Comparison of ENCODE assay signal across 24 cellular contexts in genomic region chr6:42385339-42385738, GRCh38.
"Had no signal": no experiment of that assay in that cellular context is flagged by ENCODE, and none has a peak within 500 bp of the region (broad histone marks: within the 10 kb centered on the region; RNA-seq: fewer than 3 reads in every experiment).

No MANE protein-coding gene starts in this region.

- H3K9me3 Mint-ChIP-seq: activated CD8-positive, alpha-beta T cell treated with anti-CD3 and anti-CD28 coated beads for 36 hours; activated naive CD4-positive, alpha-beta T cell treated with anti-CD3 and anti-CD28 coated beads, Interleukin-2, amount 50 U/mL, for 24 hours; activated naive CD8-positive, alpha-beta T cell treated with anti-CD3 and anti-CD28 coated beads, Interleukin-2, amount 50 U/mL, for 24 hours; activated T-helper 17 cell treated with anti-CD3 and anti-CD28 coated beads, Interleukin-2, amount 50 U/mL, for 72 hours; stimulated activated naive CD8-positive, alpha-beta T cell treated with anti-CD3 and anti-CD28 coated beads, Interleukin-15, Interleukin-2, amounts not matched to agents 100 ng/mL and 50 ng/mL, for 24 hours; type B pancreatic cell had no signal

- H3K4me3 ChIP-seq: breast epithelium, gastroesophageal sphincter, right lobe of liver, vagina had no signal

- H3K4me3 Mint-ChIP-seq: activated CD8-positive, alpha-beta T cell treated with anti-CD3 and anti-CD28 coated beads for 36 hours; activated naive CD8-positive, alpha-beta T cell treated with anti-CD3 and anti-CD28 coated beads, Interleukin-2, amount 50 U/mL, for 24 hours; stimulated activated naive CD8-positive, alpha-beta T cell treated with anti-CD3 and anti-CD28 coated beads, Interleukin-15, Interleukin-2, amounts not matched to agents 100 ng/mL and 50 ng/mL, for 24 hours; type B pancreatic cell had no signal

- H3K9me3 ChIP-seq: breast epithelium, gastroesophageal sphincter, right lobe of liver, vagina had no signal

- ATAC-seq: activated CD8-positive, alpha-beta T cell treated with anti-CD3 and anti-CD28 coated beads for 36 hours; activated naive CD8-positive, alpha-beta T cell treated with anti-CD3 and anti-CD28 coated beads, Interleukin-2, amount 50 U/mL, for 24 hours; activated T-helper 17 cell treated with anti-CD3 and anti-CD28 coated beads, Interleukin-2, amount 50 U/mL, for 72 hours; gastroesophageal sphincter; left colon; right lobe of liver had no signal

- H3K27ac ChIP-seq: breast epithelium, gastroesophageal sphincter, right lobe of liver, vagina, VCaP had no signal

- H3K27ac Mint-ChIP-seq: activated CD8-positive, alpha-beta T cell treated with anti-CD3 and anti-CD28 coated beads for 36 hours; activated naive CD8-positive, alpha-beta T cell treated with anti-CD3 and anti-CD28 coated beads, Interleukin-2, amount 50 U/mL, for 24 hours; activated T-helper 17 cell treated with anti-CD3 and anti-CD28 coated beads, Interleukin-2, amount 50 U/mL, for 72 hours; stimulated activated naive CD8-positive, alpha-beta T cell treated with anti-CD3 and anti-CD28 coated beads, Interleukin-15, Interleukin-2, amounts not matched to agents 100 ng/mL and 50 ng/mL, for 24 hours; type B pancreatic cell had no signal

- FAIRE-seq: endothelial cell of umbilical vein, keratinocyte, TTC549 had no signal

- H3K36me3 ChIP-seq: breast epithelium, gastroesophageal sphincter, right lobe of liver, vagina had no signal

- H3K27me3 ChIP-seq: breast epithelium, gastroesophageal sphincter, right lobe of liver, vagina had no signal

- H3K27me3 Mint-ChIP-seq: activated CD8-positive, alpha-beta T cell treated with anti-CD3 and anti-CD28 coated beads for 36 hours; activated naive CD4-positive, alpha-beta T cell treated with anti-CD3 and anti-CD28 coated beads, Interleukin-2, amount 50 U/mL, for 24 hours; activated naive CD8-positive, alpha-beta T cell treated with anti-CD3 and anti-CD28 coated beads, Interleukin-2, amount 50 U/mL, for 24 hours; activated T-helper 17 cell treated with anti-CD3 and anti-CD28 coated beads, Interleukin-2, amount 50 U/mL, for 72 hours; stimulated activated naive CD8-positive, alpha-beta T cell treated with anti-CD3 and anti-CD28 coated beads, Interleukin-15, Interleukin-2, amounts not matched to agents 100 ng/mL and 50 ng/mL, for 24 hours; type B pancreatic cell had no signal

- DNase-seq: activated CD4-positive, alpha-beta T cell treated with anti-CD3 and anti-CD28 coated beads for 4 hours; activated CD8-positive, alpha-beta T cell treated with anti-CD3 and anti-CD28 coated beads for 36 hours; activated naive CD8-positive, alpha-beta T cell treated with anti-CD3 and anti-CD28 coated beads, Interleukin-2, amount 50 U/mL, for 24 hours; activated T-cell treated with anti-CD3 and anti-CD28 coated beads for 4 hours; central memory CD4-positive, alpha-beta T cell; hippocampal formation; left colon; mammary epithelial cell; right lobe of liver; stimulated activated CD4-positive, alpha-beta T cell treated with anti-CD3 and anti-CD28 coated beads, Interleukin-12 subunit alpha, Interleukin-12 subunit beta, amount 100 ng/mL, for 4 hours; stimulated activated CD4-positive, alpha-beta T cell treated with anti-CD3 and anti-CD28 coated beads, Interleukin-4, amount 100 ng/mL, for 1 hour; substantia nigra; T-helper 9 cell had no signal

- H3K4me1 ChIP-seq: breast epithelium, gastroesophageal sphincter, right lobe of liver had no signal
